ENCODE assay signal across 2 cellular contexts in the genomic region with DNA sequence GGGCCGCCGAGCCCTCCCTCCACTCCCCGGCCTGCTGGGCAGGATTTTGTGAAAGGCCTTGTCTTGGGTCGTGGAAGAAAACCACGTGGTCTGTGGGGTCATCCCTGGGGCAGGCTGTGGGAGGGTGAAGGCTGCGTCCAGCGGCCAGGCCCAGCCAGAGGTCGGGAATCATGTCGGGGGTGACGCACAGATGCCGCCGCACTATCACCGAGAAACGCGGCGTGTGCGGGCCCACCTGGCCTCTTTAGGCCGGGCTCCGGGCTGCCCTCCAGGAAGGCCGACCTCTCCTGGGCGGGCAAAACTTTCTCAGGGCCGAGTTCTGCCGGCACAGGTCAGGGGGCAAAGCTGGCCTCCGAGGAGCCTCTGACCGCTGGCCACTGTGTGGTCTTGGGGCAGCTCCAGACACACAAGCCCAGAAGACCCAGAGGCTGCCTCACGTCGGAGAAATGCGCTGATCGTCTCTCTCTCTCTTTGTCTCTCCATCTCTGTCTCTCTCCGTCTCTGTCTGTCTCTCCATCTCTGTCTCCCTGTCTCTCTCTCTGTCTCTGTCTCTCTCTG.
TF ChIP-seq lines count a peak whose summit lies in the region.

No MANE protein-coding gene starts in this region.

TF ChIP-seq in liver, 16 proteins besides CTCF, POLR2A, EP300 and RAD21 (continued from another document):
- TF ChIP-seq JUND (IDR thresholded peaks at IDR 0.05) (no peak), RXRA (IDR thresholded peaks at IDR 0.05) (peak; percentile 43 to 65), YY1 (IDR thresholded peaks at IDR 0.05) (no peak), TAF1 (conservative IDR thresholded peaks at IDR 0.05) (no peak), FOXA1 (IDR thresholded peaks at IDR 0.05) (no peak), FOXA2 (IDR thresholded peaks at IDR 0.05) (no peak), HNF4G (IDR thresholded peaks at IDR 0.05) (no peak), GABPA (IDR thresholded peaks at IDR 0.05 in 1 of 2, conservative IDR thresholded peaks at IDR 0.05 in 1 of 2) (no peak), SP1 (IDR thresholded peaks at IDR 0.05) (no peak), EGR1 (IDR thresholded peaks at IDR 0.05; ENCODE audit: low read depth in 2 of 2) (no peak)
- TF ChIP-seq, protein P1, sequence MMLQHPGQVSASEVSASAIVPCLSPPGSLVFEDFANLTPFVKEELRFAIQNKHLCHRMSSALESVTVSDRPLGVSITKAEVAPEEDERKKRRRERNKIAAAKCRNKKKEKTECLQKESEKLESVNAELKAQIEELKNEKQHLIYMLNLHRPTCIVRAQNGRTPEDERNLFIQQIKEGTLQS (IDR thresholded peaks at IDR 0.05): no peak
- TF ChIP-seq, protein P2, sequence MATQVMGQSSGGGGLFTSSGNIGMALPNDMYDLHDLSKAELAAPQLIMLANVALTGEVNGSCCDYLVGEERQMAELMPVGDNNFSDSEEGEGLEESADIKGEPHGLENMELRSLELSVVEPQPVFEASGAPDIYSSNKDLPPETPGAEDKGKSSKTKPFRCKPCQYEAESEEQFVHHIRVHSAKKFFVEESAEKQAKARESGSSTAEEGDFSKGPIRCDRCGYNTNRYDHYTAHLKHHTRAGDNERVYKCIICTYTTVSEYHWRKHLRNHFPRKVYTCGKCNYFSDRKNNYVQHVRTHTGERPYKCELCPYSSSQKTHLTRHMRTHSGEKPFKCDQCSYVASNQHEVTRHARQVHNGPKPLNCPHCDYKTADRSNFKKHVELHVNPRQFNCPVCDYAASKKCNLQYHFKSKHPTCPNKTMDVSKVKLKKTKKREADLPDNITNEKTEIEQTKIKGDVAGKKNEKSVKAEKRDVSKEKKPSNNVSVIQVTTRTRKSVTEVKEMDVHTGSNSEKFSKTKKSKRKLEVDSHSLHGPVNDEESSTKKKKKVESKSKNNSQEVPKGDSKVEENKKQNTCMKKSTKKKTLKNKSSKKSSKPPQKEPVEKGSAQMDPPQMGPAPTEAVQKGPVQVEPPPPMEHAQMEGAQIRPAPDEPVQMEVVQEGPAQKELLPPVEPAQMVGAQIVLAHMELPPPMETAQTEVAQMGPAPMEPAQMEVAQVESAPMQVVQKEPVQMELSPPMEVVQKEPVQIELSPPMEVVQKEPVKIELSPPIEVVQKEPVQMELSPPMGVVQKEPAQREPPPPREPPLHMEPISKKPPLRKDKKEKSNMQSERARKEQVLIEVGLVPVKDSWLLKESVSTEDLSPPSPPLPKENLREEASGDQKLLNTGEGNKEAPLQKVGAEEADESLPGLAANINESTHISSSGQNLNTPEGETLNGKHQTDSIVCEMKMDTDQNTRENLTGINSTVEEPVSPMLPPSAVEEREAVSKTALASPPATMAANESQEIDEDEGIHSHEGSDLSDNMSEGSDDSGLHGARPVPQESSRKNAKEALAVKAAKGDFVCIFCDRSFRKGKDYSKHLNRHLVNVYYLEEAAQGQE (IDR thresholded peaks at IDR 0.05): no peak

TF ChIP-seq in HepG2, 621 proteins besides CTCF, POLR2A, EP300 and RAD21 (continued from another document):
- no peak for TF ChIP-seq FLYWCH1 (CRISPR knock-in tag; IDR thresholded peaks at IDR 0.05)
- TF ChIP-seq, protein P3, sequence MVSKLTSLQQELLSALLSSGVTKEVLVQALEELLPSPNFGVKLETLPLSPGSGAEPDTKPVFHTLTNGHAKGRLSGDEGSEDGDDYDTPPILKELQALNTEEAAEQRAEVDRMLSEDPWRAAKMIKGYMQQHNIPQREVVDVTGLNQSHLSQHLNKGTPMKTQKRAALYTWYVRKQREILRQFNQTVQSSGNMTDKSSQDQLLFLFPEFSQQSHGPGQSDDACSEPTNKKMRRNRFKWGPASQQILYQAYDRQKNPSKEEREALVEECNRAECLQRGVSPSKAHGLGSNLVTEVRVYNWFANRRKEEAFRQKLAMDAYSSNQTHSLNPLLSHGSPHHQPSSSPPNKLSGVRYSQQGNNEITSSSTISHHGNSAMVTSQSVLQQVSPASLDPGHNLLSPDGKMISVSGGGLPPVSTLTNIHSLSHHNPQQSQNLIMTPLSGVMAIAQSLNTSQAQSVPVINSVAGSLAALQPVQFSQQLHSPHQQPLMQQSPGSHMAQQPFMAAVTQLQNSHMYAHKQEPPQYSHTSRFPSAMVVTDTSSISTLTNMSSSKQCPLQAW (CRISPR knock-in tag; IDR thresholded peaks at IDR 0.05): no peak
- TF ChIP-seq, protein P4, sequence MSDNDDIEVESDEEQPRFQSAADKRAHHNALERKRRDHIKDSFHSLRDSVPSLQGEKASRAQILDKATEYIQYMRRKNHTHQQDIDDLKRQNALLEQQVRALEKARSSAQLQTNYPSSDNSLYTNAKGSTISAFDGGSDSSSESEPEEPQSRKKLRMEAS (IDR thresholded peaks at IDR 0.05): no peak
- TF ChIP-seq FOXM1 (CRISPR knock-in tag; IDR thresholded peaks at IDR 0.05): no peak
